In the genomic region with DNA sequence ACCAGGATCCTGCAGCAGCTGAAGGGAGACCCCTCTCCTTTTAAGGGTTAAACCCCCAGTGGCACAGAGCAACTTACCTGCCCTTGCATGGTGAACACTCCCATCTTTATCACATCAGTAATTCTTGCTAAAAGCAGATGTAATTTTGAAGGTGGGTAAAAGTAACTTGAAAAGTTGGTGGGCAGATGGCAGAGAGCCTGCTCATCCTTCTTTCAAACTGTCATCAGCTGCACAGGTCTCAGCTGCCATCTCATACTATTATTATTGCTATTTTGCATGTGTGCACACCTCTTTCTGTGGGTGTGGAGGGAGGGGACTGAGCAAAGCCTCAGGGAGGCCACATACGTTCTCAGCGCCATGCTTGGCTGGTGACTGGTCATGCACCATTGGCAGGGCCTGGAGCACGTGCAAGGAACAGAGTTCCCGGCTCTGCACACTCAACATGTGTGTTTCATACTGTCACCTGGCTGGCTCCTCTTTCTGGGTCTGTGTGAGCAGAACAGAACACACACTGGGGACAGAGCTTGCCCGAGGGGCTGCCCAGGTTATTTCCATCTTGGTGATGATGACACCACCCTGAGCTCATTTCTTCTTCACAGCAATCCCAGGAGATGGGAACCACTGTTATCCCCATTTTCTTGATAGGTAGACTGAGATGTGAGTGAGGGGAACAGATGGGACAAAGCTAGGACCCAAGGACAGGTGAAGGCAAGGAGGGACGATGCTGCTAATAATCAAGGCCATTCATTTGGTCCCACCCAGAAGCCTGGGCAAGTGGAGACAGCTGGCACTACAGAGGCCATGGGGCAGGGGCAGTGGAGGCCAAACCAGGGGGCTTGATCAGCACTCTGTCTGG, we compare ENCODE assay signal across 9 cellular contexts.
DNase-seq lines count a peak whose midpoint lies in the region; ATAC-seq lines count a peak whose summit lies in the region.
"Had no signal": no experiment of that assay in that cellular context is flagged by ENCODE, and none has a peak within 500 bp of the region (broad histone marks: within the 10 kb centered on the region; RNA-seq: fewer than 3 reads in every experiment).

No MANE protein-coding gene starts in this region.

- peak; percentile 86 for ATAC-seq in GM18907 (IDR thresholded peaks at IDR 0.05; ENCODE audit: unreplicated experiment)
- ATAC-seq in GM21723 (IDR thresholded peaks at IDR 0.05; ENCODE audit: unreplicated experiment) = peak; percentile 80
- ATAC-seq in HG03469 (IDR thresholded peaks at IDR 0.05; ENCODE audit: unreplicated experiment) = peak; percentile 76

- DNase-seq in renal cortical epithelial cell (ENCODE audit: low read depth) = peak; percentile 51
- no peak for DNase-seq in KG1 (lab: John Stamatoyannopoulos, UW)
- no peak for DNase-seq in GM03348 (ENCODE audit: low spot score)
- no peak for DNase-seq in activated CD4-positive, alpha-beta T cell treated with anti-CD3 and anti-CD28 coated beads for 48 hours
- DNase-seq: H7, NCI-H774 had no signal
